In the genomic region with DNA sequence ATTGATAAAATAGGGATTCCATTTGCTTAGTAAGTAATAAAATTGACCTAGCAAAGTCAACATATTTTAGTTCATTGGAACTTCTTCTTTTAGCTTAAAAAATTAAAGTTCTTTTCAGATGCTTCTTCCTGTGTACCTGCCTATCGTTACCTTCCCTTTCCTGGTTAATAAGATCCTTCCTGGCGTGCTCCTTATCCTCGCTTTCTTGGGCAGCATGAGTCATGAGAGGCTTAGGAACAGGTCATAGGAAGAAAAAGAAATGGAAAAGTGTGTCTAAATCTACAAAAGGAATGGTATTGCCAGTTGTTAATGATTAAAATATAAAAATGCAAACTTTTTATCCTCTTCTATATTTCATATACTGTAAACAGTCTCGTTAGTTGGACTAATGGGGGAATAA, we compare ENCODE assay signal across 28 cellular contexts.
"Had no signal": no experiment of that assay in that cellular context is flagged by ENCODE, and none has a peak within 500 bp of the region (broad histone marks: within the 10 kb centered on the region; RNA-seq: fewer than 3 reads in every experiment).

No MANE protein-coding gene starts in this region.

- H3K36me3 ChIP-seq: colonic mucosa, esophagus squamous epithelium, gastrocnemius medialis, heart right ventricle, left ventricle myocardium inferior, lower lobe of right lung had no signal

- DNase-seq: colonic mucosa; cortex of kidney; dorsolateral prefrontal cortex; effector CD4-positive, alpha-beta T cell; effector memory CD4-positive, alpha-beta T cell; esophagus squamous epithelium; foreskin fibroblast; foreskin melanocyte; gastrocnemius medialis; glutamatergic neuron; head of caudate nucleus; heart right ventricle; hypothalamus; immature natural killer cell; islet precursor cell; kidney; kidney glomerular epithelial cell; left colon; left ventricle myocardium inferior; lower lobe of right lung; mesenchymal stem cell; mucosa of descending colon; naive B cell; naive thymus-derived CD8-positive, alpha-beta T cell had no signal

- H3K27ac ChIP-seq: colonic mucosa, dorsolateral prefrontal cortex, esophagus squamous epithelium, gastrocnemius medialis, lower lobe of right lung had no signal

- H3K4me3 ChIP-seq: colonic mucosa, dorsolateral prefrontal cortex, esophagus squamous epithelium, gastrocnemius medialis, heart right ventricle, left ventricle myocardium inferior, lower lobe of right lung, mucosa of descending colon had no signal

- H3K27me3 Mint-ChIP-seq: dendritic cell treated with granulocyte-macrophage colony-stimulating factor and Interleukin-4, amounts not matched to agents 40 ng/mL and 50 ng/mL, for 4 days had no signal

- H3K4me3 Mint-ChIP-seq: dendritic cell treated with granulocyte-macrophage colony-stimulating factor and Interleukin-4, amounts not matched to agents 40 ng/mL and 50 ng/mL, for 4 days; immature natural killer cell; mesothelial cell of epicardium; naive B cell; naive thymus-derived CD8-positive, alpha-beta T cell had no signal

- H3K27me3 ChIP-seq: colonic mucosa, dorsolateral prefrontal cortex, esophagus squamous epithelium, gastrocnemius medialis, heart right ventricle had no signal

- ATAC-seq: esophagus mucosa; gastrocnemius medialis; heart right ventricle; left colon; left lobe of liver; lower lobe of right lung; mucosa of descending colon; naive thymus-derived CD8-positive, alpha-beta T cell had no signal

- H3K9me3 Mint-ChIP-seq: dendritic cell treated with granulocyte-macrophage colony-stimulating factor and Interleukin-4, amounts not matched to agents 40 ng/mL and 50 ng/mL, for 4 days; immature natural killer cell; naive thymus-derived CD8-positive, alpha-beta T cell had no signal

- H3K36me3 Mint-ChIP-seq: immature natural killer cell; naive thymus-derived CD8-positive, alpha-beta T cell had no signal

- H3K4me1 ChIP-seq: colonic mucosa, gastrocnemius medialis, left ventricle myocardium inferior, lower lobe of right lung had no signal

- H3K9me3 ChIP-seq: colonic mucosa, esophagus squamous epithelium, gastrocnemius medialis, lower lobe of right lung, mucosa of descending colon had no signal

- H3K27ac Mint-ChIP-seq: dendritic cell treated with granulocyte-macrophage colony-stimulating factor and Interleukin-4, amounts not matched to agents 40 ng/mL and 50 ng/mL, for 4 days; immature natural killer cell; mesothelial cell of epicardium; naive B cell; naive thymus-derived CD8-positive, alpha-beta T cell had no signal

- H3K4me1 Mint-ChIP-seq: immature natural killer cell; naive B cell; naive thymus-derived CD8-positive, alpha-beta T cell had no signal
